Comparison of ENCODE assay signal across 23 cellular contexts in the genomic region with DNA sequence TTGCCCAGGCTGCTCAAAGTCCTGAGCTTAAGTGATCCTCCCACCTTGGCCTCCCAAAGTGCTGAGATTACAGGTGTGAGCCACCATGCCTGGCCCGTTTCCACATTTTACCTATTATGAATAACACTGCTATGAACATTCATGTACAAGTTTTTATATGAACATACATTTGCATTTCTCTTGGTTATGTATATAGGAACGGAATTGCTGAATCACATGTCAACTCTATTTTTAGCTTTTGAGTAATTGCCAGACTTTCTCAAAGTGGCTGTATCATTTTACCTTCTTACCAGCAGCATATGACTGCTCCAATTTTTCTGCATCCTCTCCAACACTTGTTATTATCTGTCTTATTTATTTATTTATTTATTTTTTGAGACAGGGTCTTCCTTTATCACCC. TPM values are rescaled to one million over a fixed set of nuclear protein-coding genes. Genes with fewer than 3 reads are reported as not detected.
"Had no signal": no experiment of that assay in that cellular context is flagged by ENCODE, and none has a peak within 500 bp of the region (broad histone marks: within the 10 kb centered on the region; RNA-seq: fewer than 3 reads in every experiment).

No MANE protein-coding gene starts in this region.

- H3K9me3 Mint-ChIP-seq: activated B cell treated with CpG ODN at 0.5 μM for 24 hours; activated naive CD4-positive, alpha-beta T cell treated with anti-CD3 and anti-CD28 coated beads, Interleukin-2, amount 10 ng/mL, durations not matched to agents 7 days and 5 days; nephron; T-cell had no signal

- H3K4me3 ChIP-seq: breast epithelium, right lobe of liver, SK-N-MC, smooth muscle cell, tibial nerve had no signal

- H3K27me3 Mint-ChIP-seq: activated B cell treated with CpG ODN at 0.5 μM for 24 hours had no signal

- DNase-seq: activated B cell treated with CpG ODN at 0.5 μM for 24 hours; activated CD4-positive, alpha-beta T cell treated with anti-CD3 and anti-CD28 coated beads, Interleukin-2, amount 50 U/mL, for 1 hour; activated effector memory CD4-positive, alpha-beta T cell treated with Interleukin-2 at 50 U/mL for 16 hours; activated naive CD4-positive, alpha-beta T cell treated with anti-CD3 and anti-CD28 coated beads, Interleukin-2, amount 10 ng/mL, durations not matched to agents 7 days and 5 days; activated T-cell treated with anti-CD3 and anti-CD28 coated beads for 4 hours; kidney; midbrain; right lobe of liver; stimulated activated CD4-positive, alpha-beta T cell treated with anti-CD3 and anti-CD28 coated beads, Interleukin-4, amount 100 ng/mL, for 4 hours; stimulated activated naive CD4-positive, alpha-beta T cell; T-cell; T-helper 9 cell had no signal

- H3K4me3 Mint-ChIP-seq: activated B cell treated with CpG ODN at 0.5 μM for 24 hours; activated naive CD4-positive, alpha-beta T cell treated with anti-CD3 and anti-CD28 coated beads, Interleukin-2, amount 10 ng/mL, durations not matched to agents 7 days and 5 days; nephron; T-cell had no signal

- H3K4me1 Mint-ChIP-seq: nephron, T-cell had no signal

- ATAC-seq: left lobe of liver, right lobe of liver, T-cell had no signal

- H3K36me3 Mint-ChIP-seq: activated naive CD4-positive, alpha-beta T cell treated with anti-CD3 and anti-CD28 coated beads, Interleukin-2, amount 10 ng/mL, durations not matched to agents 7 days and 5 days; T-cell had no signal

RNA-seq across cellular contexts. Expression of a gene that starts 2.7 kb away (rescaled TPM):
- total RNA-seq: activated B cell treated with CpG ODN at 0.5 μM for 24 hours, astrocyte, breast epithelium, cerebellum, dermis microvascular lymphatic vessel endothelial cell, frontal cortex, kidney, left lobe of liver, lung microvascular endothelial cell, smooth muscle cell, T-cell, tibial nerve had no signal
- polyA plus RNA-seq: smooth muscle cell had no signal
